Comparison of ENCODE assay signal across 15 cellular contexts in the genomic region with DNA sequence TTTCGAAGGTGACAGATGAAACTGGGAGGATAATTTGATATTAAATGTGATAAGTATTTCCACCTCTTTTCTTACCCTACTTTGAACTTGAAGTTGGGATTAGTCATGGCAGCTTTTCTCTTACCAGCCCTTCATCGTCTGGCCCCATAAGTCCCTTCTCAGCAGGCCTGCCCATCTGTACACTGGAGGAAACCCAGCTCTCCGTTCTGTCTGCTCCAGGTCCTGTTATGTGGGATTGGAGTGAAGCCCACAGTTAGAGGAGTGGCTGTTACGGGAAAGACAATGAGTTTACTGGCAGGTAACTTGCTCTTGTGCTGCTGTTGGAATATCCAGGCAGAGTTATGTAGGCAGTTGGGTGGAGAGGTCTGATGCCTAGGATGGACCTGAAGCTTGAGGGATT.
DNase-seq lines count a peak whose midpoint lies in the region; ATAC-seq and TF ChIP-seq lines count a peak whose summit lies in the region.
"Had no signal": no experiment of that assay in that cellular context is flagged by ENCODE, and none has a peak within 500 bp of the region (broad histone marks: within the 10 kb centered on the region; RNA-seq: fewer than 3 reads in every experiment).

No MANE protein-coding gene starts in this region.

- peaks cover 6% of the 10 kb centered on the region for H3K4me1 Mint-ChIP-seq in nephron progenitor cell

- peaks cover 7% of the 10 kb centered on the region for H3K9me3 Mint-ChIP-seq in nephron progenitor cell

- no peaks in the 10 kb centered on the region for H3K36me3 Mint-ChIP-seq in nephron progenitor cell (ENCODE audit: low read depth)

- TF ChIP-seq CTCF in WERI-Rb-1 (IDR thresholded peaks at IDR 0.05; ENCODE audit: low read depth, low read length) (no peak), nephron progenitor cell (IDR thresholded peaks at IDR 0.05) (no peak)

- in situ Hi-C loops in G401 (cut with HindIII; ENCODE audit: low sequenced_read_pairs) = no loop called here

- H3K9me3 ChIP-seq in WERI-Rb-1 (ENCODE audit: severe bottlenecking) = no peaks in the 10 kb centered on the region
- H3K9me3 ChIP-seq: BE2C had no signal

- peak overlapping the region; percentile 60 for H3K27ac ChIP-seq in WERI-Rb-1
- H3K27ac ChIP-seq: A549, C4-2B had no signal

- H3K36me3 ChIP-seq in WERI-Rb-1 = no peaks in the 10 kb centered on the region
- H3K36me3 ChIP-seq: BE2C had no signal

- no peak for ATAC-seq in HG02970 (IDR thresholded peaks at IDR 0.05; ENCODE audit: low FRiP score, unreplicated experiment)
- ATAC-seq: A549, GM12878 had no signal

- H3K4me3 ChIP-seq in WERI-Rb-1 (ENCODE audit: low read depth, low read length) = no peak overlapping the region
- H3K4me3 ChIP-seq: A549, GM12878 had no signal

- H3K4me3 Mint-ChIP-seq in nephron progenitor cell = no peak overlapping the region
- H3K4me3 Mint-ChIP-seq: H9, IgD-negative memory B cell had no signal

- peak; percentile 68 for DNase-seq in G401 (ENCODE audit: low spot score)
- peak; percentile 19 to 72 for DNase-seq in NCI-H524 (lab: John Stamatoyannopoulos, UW)
- DNase-seq in WERI-Rb-1 = peak; percentile 74
- DNase-seq in nephron progenitor cell = no peak
- no peak for DNase-seq in SHP77 treated with DMSO at 0.1 percent for 48 hours (lab: John Stamatoyannopoulos, UW)
- DNase-seq: BE2C; CD4-positive, alpha-beta memory T cell; DMS53; GOT3; H9 had no signal

- H3K27ac Mint-ChIP-seq in nephron progenitor cell = peak overlapping the region; percentile 17

- no peaks in the 10 kb centered on the region for H3K27me3 ChIP-seq in WERI-Rb-1 (ENCODE audit: insufficient read depth, low read depth, severe bottlenecking)
- H3K27me3 ChIP-seq: BE2C had no signal

- H3K27me3 Mint-ChIP-seq in nephron progenitor cell (ENCODE audit: low read depth, poor library complexity) = peaks cover 7% of the 10 kb centered on the region
- H3K27me3 Mint-ChIP-seq: CD4-positive, alpha-beta memory T cell; IgD-negative memory B cell had no signal

Comparison
In these comparisons a context has a peak if more than half of its experiments do, and no peak if none do; other contexts are left out.
1. DNase-seq: peak in G401 (single experiment), NCI-H524 (2 of 2) and WERI-Rb-1 (single experiment); none in nephron progenitor cell (single experiment) and SHP77 treated with DMSO at 0.1 percent for 48 hours (single experiment).